8 cellular contexts compared by ENCODE assay signal in the genomic region with DNA sequence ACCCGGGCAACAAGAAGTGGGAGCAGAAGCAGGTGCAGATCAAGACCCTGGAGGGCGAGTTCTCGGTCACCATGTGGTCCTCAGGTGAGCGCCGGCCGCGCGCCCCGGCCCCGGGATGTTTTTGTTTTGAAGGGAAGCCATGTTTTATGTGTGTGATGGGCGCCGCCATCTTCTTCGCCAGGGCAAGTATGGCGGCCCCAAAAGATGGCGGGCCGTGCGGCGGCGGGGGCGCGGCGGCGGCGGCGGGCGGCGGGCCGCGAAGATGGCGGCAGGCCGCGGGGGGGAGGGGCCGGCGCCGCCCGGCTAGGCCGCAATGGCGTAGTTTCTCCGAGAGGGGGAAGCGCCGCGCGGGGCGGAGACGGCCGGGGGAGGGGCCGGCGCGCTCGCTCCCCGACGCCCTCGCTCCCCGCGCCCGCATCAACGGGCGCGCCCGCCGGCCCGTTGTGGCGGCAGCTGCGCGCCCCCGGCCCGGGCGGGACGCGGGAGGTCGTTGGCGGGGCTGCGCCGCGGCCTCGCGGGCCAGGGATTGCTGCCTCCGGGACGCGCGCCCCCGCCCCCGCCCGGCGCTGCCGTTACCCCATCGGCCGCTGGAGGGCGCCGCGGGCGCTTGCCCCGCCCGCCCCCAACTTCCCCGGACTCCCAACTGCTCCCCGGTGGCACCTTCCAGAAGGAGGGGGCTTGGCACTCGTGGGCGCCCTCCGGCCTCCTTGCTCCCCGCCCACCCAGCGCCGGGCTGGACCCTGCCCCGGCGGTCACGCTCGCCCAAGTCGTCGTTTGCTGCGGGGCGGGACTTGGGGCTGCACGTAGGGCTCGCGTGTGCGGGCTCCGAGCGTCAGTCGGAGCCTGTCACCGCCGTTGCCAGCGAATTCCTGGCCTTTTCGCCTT. TPM values are rescaled to one million over a fixed set of nuclear protein-coding genes. Genes with fewer than 3 reads are reported as not detected.
DNase-seq lines count a peak whose midpoint lies in the region; ATAC-seq, FAIRE-seq and TF ChIP-seq lines count a peak whose summit lies in the region.

No MANE protein-coding gene starts in this region.

- peak overlapping the region; percentile 73 to 88 for H3K9ac ChIP-seq in kidney (ENCODE audit: low read length in 2 of 2)

- H3K36me3 ChIP-seq in kidney (ENCODE audit: control insufficient read depth in 1 of 2, insufficient read depth in 2 of 2, low read length in 2 of 2) = no peaks in the 10 kb centered on the region

- peak overlapping the region; percentile 97 for H3K4me3 Mint-ChIP-seq in central memory CD8-positive, alpha-beta T cell

- H3K27me3 Mint-ChIP-seq in central memory CD8-positive, alpha-beta T cell = no peaks in the 10 kb centered on the region

- peak overlapping the region; percentile 77 to 87 for H3K4me3 ChIP-seq in kidney (ENCODE audit: low read length in 2 of 2)

- intact Hi-C loops in kidney (cut with DNase I) = no loop called here

- peak; percentile 56 for TF ChIP-seq CTCF in kidney (IDR thresholded peaks at IDR 0.05; ENCODE audit: borderline replicate concordance, extremely low read depth, insufficient read depth)

- peak overlapping the region; percentile 90 for H3K27ac Mint-ChIP-seq in central memory CD8-positive, alpha-beta T cell (ENCODE audit: low read depth)

- FAIRE-seq in kidney (lab: Jason Lieb, UNC) = no peak

- ATAC-seq in GM18519 (IDR thresholded peaks at IDR 0.05; ENCODE audit: low FRiP score, unreplicated experiment) (peak; percentile 30), HG03064 (IDR thresholded peaks at IDR 0.05; ENCODE audit: low read depth, unreplicated experiment) (peak; percentile 39)
- peak; percentile 50 for ATAC-seq in central memory CD8-positive, alpha-beta T cell (replicated peaks; ENCODE audit: extremely low read depth, poor library complexity, severe bottlenecking)

- H3K36me3 Mint-ChIP-seq in central memory CD8-positive, alpha-beta T cell (ENCODE audit: insufficient read depth) = peaks cover 38% of the 10 kb centered on the region

- H3K27ac ChIP-seq in kidney (ENCODE audit: low read depth in 2 of 2, low read length in 2 of 2) = peak overlapping the region; percentile 96 to 98

- DNase-seq in A172 (ENCODE audit: low spot score) (peak; percentile 57), NCI-H2171 (lab: John Stamatoyannopoulos, UW) (peak; percentile 88), kidney (peak; percentile 95)
- peak; percentile 72 for DNase-seq in activated CD4-positive, CD25-positive, alpha-beta regulatory T cell treated with anti-CD3 and anti-CD28 coated beads, Interleukin-2, amount 50 U/mL, for 16 hours (ENCODE audit: low read depth, low spot score)
- peak; percentile 70 to 75 for DNase-seq in central memory CD8-positive, alpha-beta T cell (ENCODE audit: low spot score in 2 of 2)
- DNase-seq in stimulated activated CD4-positive, alpha-beta T cell treated with anti-CD3 and anti-CD28 coated beads, Interleukin-12 subunit alpha, Interleukin-12 subunit beta, amount 100 ng/mL, for 48 hours (ENCODE audit: low read depth in 2 of 3, low spot score in 1 of 3) = peak; percentile 70 to 81 (median 78)

- no peaks in the 10 kb centered on the region for H3K9me3 ChIP-seq in kidney (ENCODE audit: control insufficient read depth in 1 of 2, low read length in 2 of 2)

- peaks cover 50% of the 10 kb centered on the region for H3K4me1 Mint-ChIP-seq in central memory CD8-positive, alpha-beta T cell

- no peaks in the 10 kb centered on the region for H3K9me3 Mint-ChIP-seq in central memory CD8-positive, alpha-beta T cell

- peaks cover 13 to 20% of the 10 kb centered on the region in 2 donors for H3K4me1 ChIP-seq in kidney (ENCODE audit: control insufficient read depth in 1 of 2, insufficient read depth in 1 of 2, low read depth in 1 of 2, low read length in 2 of 2)

RNA-seq across cellular contexts. Expression of gene YY1, which starts 1.1 kb away (rescaled TPM):
- 31.0 and 31.3 TPM in 2 replicates for total RNA-seq in A172 (2014; rRNA removed; shearing (Covaris generic))
- total RNA-seq in kidney = 60.4 TPM
- polyA plus RNA-seq in kidney (ENCODE audit: insufficient read depth, low read depth, low replicate concordance) = 34.2 TPM

Comparison
In these comparisons a context has a peak if more than half of its experiments do, and no peak if none do; other contexts are left out.
1. Peak in every context shown above with its lines: DNase-seq, ATAC-seq, H3K4me3 ChIP-seq and H3K27ac ChIP-seq.